ENCODE assay signal across 16 cellular contexts in genomic region chr16:31157136-31157535, GRCh38. TPM values are rescaled to one million over a fixed set of nuclear protein-coding genes. Genes with fewer than 3 reads are reported as not detected.
DNase-seq lines count a peak whose midpoint lies in the region; ATAC-seq, FAIRE-seq and TF ChIP-seq lines count a peak whose summit lies in the region.
"Had no signal": no experiment of that assay in that cellular context is flagged by ENCODE, and none has a peak within 500 bp of the region (broad histone marks: within the 10 kb centered on the region; RNA-seq: fewer than 3 reads in every experiment).

No MANE protein-coding gene starts in this region.

- H3K4me1 Mint-ChIP-seq in CD4-positive, alpha-beta T cell (ENCODE audit: low read depth), result peaks cover 5% of the 10 kb centered on the region
- peaks cover 12% of the 10 kb centered on the region for H3K4me1 Mint-ChIP-seq in activated CD8-positive, alpha-beta T cell treated with anti-CD3 and anti-CD28 coated beads, Interleukin-2, amount 10 ng/mL, durations not matched to agents 7 days and 5 days (ENCODE audit: low read depth)
- H3K4me1 Mint-ChIP-seq in naive thymus-derived CD8-positive, alpha-beta T cell, result peaks cover 0 to 11% (median 5%) of the 10 kb centered on the region in 4 donors

- no peaks in the 10 kb centered on the region for H3K9me3 Mint-ChIP-seq in CD4-positive, alpha-beta T cell
- H3K9me3 Mint-ChIP-seq in activated CD8-positive, alpha-beta T cell treated with anti-CD3 and anti-CD28 coated beads, Interleukin-2, amount 10 ng/mL, durations not matched to agents 7 days and 5 days (ENCODE audit: insufficient read depth), result no peaks in the 10 kb centered on the region
- H3K9me3 Mint-ChIP-seq in naive thymus-derived CD8-positive, alpha-beta T cell, result no peaks in the 10 kb centered on the region
- H3K9me3 Mint-ChIP-seq: activated naive CD4-positive, alpha-beta T cell treated with anti-CD3 and anti-CD28 coated beads, Interleukin-2, amount 10 ng/mL, durations not matched to agents 7 days and 5 days had no signal

- no peaks in the 10 kb centered on the region for H3K27me3 Mint-ChIP-seq in CD4-positive, alpha-beta T cell
- peaks cover 11% of the 10 kb centered on the region for H3K27me3 Mint-ChIP-seq in activated CD8-positive, alpha-beta T cell treated with anti-CD3 and anti-CD28 coated beads, Interleukin-2, amount 10 ng/mL, durations not matched to agents 7 days and 5 days (ENCODE audit: low read depth)
- no peaks in the 10 kb centered on the region for H3K27me3 Mint-ChIP-seq in naive thymus-derived CD8-positive, alpha-beta T cell

- no peak for ATAC-seq in CD4-positive, alpha-beta T cell (ENCODE audit: poor library complexity)
- no peak for ATAC-seq in activated CD8-positive, alpha-beta T cell treated with anti-CD3 and anti-CD28 coated beads, Interleukin-2, amount 10 ng/mL, durations not matched to agents 7 days and 5 days
- ATAC-seq in naive thymus-derived CD8-positive, alpha-beta T cell, result no peak
- no peak for ATAC-seq in HG02588 (IDR thresholded peaks at IDR 0.05; ENCODE audit: unreplicated experiment)
- ATAC-seq: gastroesophageal sphincter, left colon, psoas muscle had no signal

- intact Hi-C loops in CD4-positive, alpha-beta T cell (cut with DNase I, micrococcal nuclease), result no loop called here
- intact Hi-C loops in kidney (cut with DNase I), result no loop called here

- POLR2A ChIA-PET in CD4-positive, alpha-beta T cell (lab: Charles Lee), result interaction anchor here (0.9 to 3.2 kb wide), 5 partner anchors 15 to 40 kb away, joined by 3 to 23 read pairs (median 6); partner anchors contain the start of genes FUS and KAT8
- POLR2A ChIA-PET in activated CD8-positive, alpha-beta T cell treated with anti-CD3 and anti-CD28 coated beads, Interleukin-2, amount 10 ng/mL, durations not matched to agents 7 days and 5 days (lab: Charles Lee), result interaction anchor here (0.9 to 1.2 kb wide), 2 partner anchors 23 to 27 kb away, joined by 4 read pairs; partner anchors contain the start of gene FUS
- POLR2A ChIA-PET in naive thymus-derived CD8-positive, alpha-beta T cell (lab: Charles Lee), result interaction anchor here (0.7 to 3.5 kb wide), 6 partner anchors 11 to 130 kb away, joined by 3 to 20 read pairs (median 6); partner anchors contain the start of gene FUS

- CTCF ChIA-PET in CD4-positive, alpha-beta T cell (lab: Charles Lee), result interaction anchor here (0.7 to 1.6 kb wide), 2 partner anchors 15 to 59 kb away, joined by 3 to 7 read pairs; no protein-coding TSS in a partner anchor
- CTCF ChIA-PET in activated CD8-positive, alpha-beta T cell treated with anti-CD3 and anti-CD28 coated beads, Interleukin-2, amount 10 ng/mL, durations not matched to agents 7 days and 5 days (lab: Charles Lee), result interaction anchor here (0.9 to 8.3 kb wide), 5 partner anchors 10 to 711 kb away, joined by 3 to 71 read pairs (median 6); no protein-coding TSS in a partner anchor

- H3K36me3 ChIP-seq in kidney (ENCODE audit: control insufficient read depth in 1 of 2, insufficient read depth in 2 of 2, low read length in 2 of 2), result no peaks in the 10 kb centered on the region
- H3K36me3 ChIP-seq: gastroesophageal sphincter had no signal

- FAIRE-seq in kidney (lab: Jason Lieb, UNC), result no peak
- FAIRE-seq: TTC549 had no signal

- H3K9ac ChIP-seq in kidney (ENCODE audit: low read length in 2 of 2), result no peak overlapping the region

- H3K27ac ChIP-seq in CD4-positive, alpha-beta T cell (ENCODE audit: low read depth, low read length), result no peak overlapping the region
- H3K27ac ChIP-seq in kidney (ENCODE audit: low read depth in 2 of 2, low read length in 2 of 2), result no peak overlapping the region
- H3K27ac ChIP-seq: coronary artery, gastroesophageal sphincter, psoas muscle had no signal

- DNase-seq in CD4-positive, alpha-beta T cell, result no peak
- peak; percentile 14 for DNase-seq in KG1 (lab: John Stamatoyannopoulos, UW)
- no peak for DNase-seq in activated CD8-positive, alpha-beta T cell treated with anti-CD3 and anti-CD28 coated beads, Interleukin-2, amount 10 ng/mL, durations not matched to agents 7 days and 5 days
- no peak for DNase-seq in naive thymus-derived CD8-positive, alpha-beta T cell
- no peak for DNase-seq in activated gamma-delta T cell (lab: John Stamatoyannopoulos, UW)
- no peak for DNase-seq in kidney
- DNase-seq in cerebellar cortex (ENCODE audit: low spot score), result no peak
- DNase-seq: activated naive CD4-positive, alpha-beta T cell treated with anti-CD3 and anti-CD28 coated beads, Interleukin-2, amount 10 ng/mL, durations not matched to agents 7 days and 5 days; Calu3; left colon; NK-92 treated with Interleukin-12 subunit alpha and Interleukin-12 subunit beta, amount 100 ng/mL, for 24 hours; psoas muscle had no signal

- no peak overlapping the region for H3K4me3 ChIP-seq in kidney (ENCODE audit: low read length in 2 of 2)
- H3K4me3 ChIP-seq: coronary artery, gastroesophageal sphincter, psoas muscle had no signal

- peak overlapping the region; percentile 7 for H3K4me3 Mint-ChIP-seq in CD4-positive, alpha-beta T cell
- H3K4me3 Mint-ChIP-seq in activated CD8-positive, alpha-beta T cell treated with anti-CD3 and anti-CD28 coated beads, Interleukin-2, amount 10 ng/mL, durations not matched to agents 7 days and 5 days, result peak overlapping the region; percentile 1
- H3K4me3 Mint-ChIP-seq in naive thymus-derived CD8-positive, alpha-beta T cell, result peak overlapping the region in 8 of 10 donors; percentile 31 to 65 (median 48)
- H3K4me3 Mint-ChIP-seq: activated naive CD4-positive, alpha-beta T cell treated with anti-CD3 and anti-CD28 coated beads, Interleukin-2, amount 10 ng/mL, durations not matched to agents 7 days and 5 days had no signal

- no peaks in the 10 kb centered on the region for H3K9me3 ChIP-seq in CD4-positive, alpha-beta T cell (ENCODE audit: control insufficient read depth, low read length)
- H3K9me3 ChIP-seq in kidney (ENCODE audit: control insufficient read depth in 1 of 2, low read length in 2 of 2), result no peaks in the 10 kb centered on the region
- H3K9me3 ChIP-seq: gastroesophageal sphincter, psoas muscle had no signal

- no peak for TF ChIP-seq CTCF in CD4-positive, alpha-beta T cell (IDR thresholded peaks at IDR 0.05)
- TF ChIP-seq CTCF in kidney (IDR thresholded peaks at IDR 0.05; ENCODE audit: borderline replicate concordance, extremely low read depth, insufficient read depth), result no peak

- H3K27ac Mint-ChIP-seq in CD4-positive, alpha-beta T cell, result no peak overlapping the region
- H3K27ac Mint-ChIP-seq in activated CD8-positive, alpha-beta T cell treated with anti-CD3 and anti-CD28 coated beads, Interleukin-2, amount 10 ng/mL, durations not matched to agents 7 days and 5 days, result no peak overlapping the region
- peak overlapping the region in 3 of 10 donors; percentile 35 to 66 (median 60) for H3K27ac Mint-ChIP-seq in naive thymus-derived CD8-positive, alpha-beta T cell

- H3K4me1 ChIP-seq in kidney (ENCODE audit: control insufficient read depth in 1 of 2, insufficient read depth in 1 of 2, low read depth in 1 of 2, low read length in 2 of 2), result no peaks in the 10 kb centered on the region
- H3K4me1 ChIP-seq: gastroesophageal sphincter, psoas muscle had no signal

- H3K36me3 Mint-ChIP-seq in CD4-positive, alpha-beta T cell (ENCODE audit: low read depth), result no peaks in the 10 kb centered on the region
- H3K36me3 Mint-ChIP-seq in activated CD8-positive, alpha-beta T cell treated with anti-CD3 and anti-CD28 coated beads, Interleukin-2, amount 10 ng/mL, durations not matched to agents 7 days and 5 days (ENCODE audit: low read depth), result no peaks in the 10 kb centered on the region
- no peaks in the 10 kb centered on the region for H3K36me3 Mint-ChIP-seq in naive thymus-derived CD8-positive, alpha-beta T cell
- H3K36me3 Mint-ChIP-seq: activated naive CD4-positive, alpha-beta T cell treated with anti-CD3 and anti-CD28 coated beads, Interleukin-2, amount 10 ng/mL, durations not matched to agents 7 days and 5 days had no signal

- H3K27me3 ChIP-seq in CD4-positive, alpha-beta T cell (ENCODE audit: control insufficient read depth, insufficient read depth, low read length), result no peaks in the 10 kb centered on the region

RNA-seq across cellular contexts. Expression of gene PRSS36, which starts 7.3 kb away (rescaled TPM):
- total RNA-seq in CD4-positive, alpha-beta T cell, result under 1 TPM; 0.33 to 0.56 TPM
- 1 to 10 TPM in 1 of 2 experiments, under 1 TPM in 1; 0.95 to 1.3 TPM for total RNA-seq in activated CD8-positive, alpha-beta T cell treated with anti-CD3 and anti-CD28 coated beads, Interleukin-2, amount 10 ng/mL, durations not matched to agents 7 days and 5 days
- total RNA-seq in naive thymus-derived CD8-positive, alpha-beta T cell, result under 1 TPM; 0.63 to 0.83 TPM
- 1 to 10 TPM in 2 of 3 donors, under 1 TPM in 1; 0.79 to 3.5 (median 1.4) TPM for polyA plus RNA-seq in naive thymus-derived CD8-positive, alpha-beta T cell
- 4.1 TPM for total RNA-seq in kidney
- 1.7 TPM for polyA plus RNA-seq in kidney (ENCODE audit: insufficient read depth, low read depth, low replicate concordance)

RNA-seq across cellular contexts. Expression of gene PRSS8, which starts 21.6 kb away (rescaled TPM):
- not detected for total RNA-seq in CD4-positive, alpha-beta T cell
- not detected for total RNA-seq in activated CD8-positive, alpha-beta T cell treated with anti-CD3 and anti-CD28 coated beads, Interleukin-2, amount 10 ng/mL, durations not matched to agents 7 days and 5 days
- total RNA-seq in naive thymus-derived CD8-positive, alpha-beta T cell, result not detected
- polyA plus RNA-seq in naive thymus-derived CD8-positive, alpha-beta T cell, result not detected
- total RNA-seq in kidney, result 64.6 TPM
- polyA plus RNA-seq in kidney (ENCODE audit: insufficient read depth, low read depth, low replicate concordance), result 187 TPM
- total RNA-seq: psoas muscle had no signal

RNA-seq across cellular contexts. Expression of gene FUS, which starts 22.8 kb away (rescaled TPM):
- total RNA-seq in CD4-positive, alpha-beta T cell, result 100 to 1,000 TPM; 699 to 733 TPM
- total RNA-seq in activated CD8-positive, alpha-beta T cell treated with anti-CD3 and anti-CD28 coated beads, Interleukin-2, amount 10 ng/mL, durations not matched to agents 7 days and 5 days, result 100 to 1,000 TPM; 536 to 569 TPM
- 100 to 1,000 TPM; 607 to 637 TPM for total RNA-seq in naive thymus-derived CD8-positive, alpha-beta T cell
- polyA plus RNA-seq in naive thymus-derived CD8-positive, alpha-beta T cell, result 100 to 1,000 TPM; 118 to 163 (median 149) TPM
- 333 TPM for total RNA-seq in kidney
- polyA plus RNA-seq in kidney (ENCODE audit: insufficient read depth, low read depth, low replicate concordance), result 180 TPM

RNA-seq across cellular contexts. Expression of gene KAT8, which starts 39.7 kb away (rescaled TPM):
- total RNA-seq in CD4-positive, alpha-beta T cell, result 100 to 1,000 TPM; 114 to 124 TPM
- 10 to 100 TPM; 58.6 to 63.8 TPM for total RNA-seq in activated CD8-positive, alpha-beta T cell treated with anti-CD3 and anti-CD28 coated beads, Interleukin-2, amount 10 ng/mL, durations not matched to agents 7 days and 5 days
- total RNA-seq in naive thymus-derived CD8-positive, alpha-beta T cell, result 100 to 1,000 TPM; 118 to 123 TPM
- polyA plus RNA-seq in naive thymus-derived CD8-positive, alpha-beta T cell, result 10 to 100 TPM; 58.0 to 90.5 (median 67.4) TPM
- 83.8 TPM for total RNA-seq in kidney
- 40.9 TPM for polyA plus RNA-seq in kidney (ENCODE audit: insufficient read depth, low read depth, low replicate concordance)

RNA-seq across cellular contexts. Expression of gene PYCARD, which starts 45.4 kb away (rescaled TPM):
- 1 to 10 TPM; 8.1 to 8.5 TPM for total RNA-seq in CD4-positive, alpha-beta T cell
- total RNA-seq in activated CD8-positive, alpha-beta T cell treated with anti-CD3 and anti-CD28 coated beads, Interleukin-2, amount 10 ng/mL, durations not matched to agents 7 days and 5 days, result 10 to 100 TPM; 97.7 to 99.5 TPM
- total RNA-seq in naive thymus-derived CD8-positive, alpha-beta T cell, result 10 to 100 TPM; 22.0 to 22.2 TPM
- polyA plus RNA-seq in naive thymus-derived CD8-positive, alpha-beta T cell, result 10 to 100 TPM; 39.3 to 65.2 (median 39.7) TPM
- total RNA-seq in kidney, result 26.5 TPM
- polyA plus RNA-seq in kidney (ENCODE audit: insufficient read depth, low read depth, low replicate concordance), result 14.8 TPM

Comparison
In these comparisons a context has a peak if more than half of its experiments do, and no peak if none do; other contexts are left out.
1. RNA of gene PRSS8, which starts 21.6 kb away (total RNA-seq): 64.6 TPM in kidney (single experiment); not detected in activated CD8-positive, alpha-beta T cell treated with anti-CD3 and anti-CD28 coated beads, Interleukin-2, amount 10 ng/mL, durations not matched to agents 7 days and 5 days, not detected in naive thymus-derived CD8-positive, alpha-beta T cell and not detected in CD4-positive, alpha-beta T cell; every median in the first group is over 10 times any median in the second.
2. Peak in every context shown above with its lines, with median percentiles within 50 percentile points of each other: H3K4me3 Mint-ChIP-seq.